ENCODE assay signal across 26 cellular contexts in the genomic region with DNA sequence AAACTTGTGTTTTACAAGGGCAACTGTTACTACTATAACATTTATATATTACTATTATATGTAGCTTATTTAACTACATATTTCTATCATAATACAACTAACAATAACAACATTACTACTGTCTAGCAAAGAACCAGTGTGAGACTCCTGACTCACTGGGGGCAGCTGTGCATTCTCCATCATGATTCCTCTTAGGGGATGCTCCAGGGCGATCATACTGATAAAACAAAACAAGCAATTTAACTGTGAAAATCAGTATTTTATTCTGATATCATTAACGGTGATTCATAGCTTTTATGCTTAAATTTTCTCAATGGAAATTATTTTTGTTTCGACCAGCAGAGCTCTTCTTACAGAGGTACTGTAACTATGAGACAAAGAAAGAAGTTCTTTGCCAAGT. TPM values are rescaled to one million over a fixed set of nuclear protein-coding genes. Genes with fewer than 3 reads are reported as not detected.
A peak's percentile ranks its signal among the peaks of the same experiment; 100 is the strongest.
DNase-seq lines count a peak whose midpoint lies in the region.
"Had no signal": no experiment of that assay in that cellular context is flagged by ENCODE, and none has a peak within 500 bp of the region (broad histone marks: within the 10 kb centered on the region; RNA-seq: fewer than 3 reads in every experiment).

No MANE protein-coding gene starts in this region.

- H3K4me2 ChIP-seq in GM23248 (ENCODE audit: unreplicated experiment) (peak overlapping the region; percentile 51), trophoblast cell (ENCODE audit: low read length) (no peak overlapping the region)

- H3K4me3 ChIP-seq in GM23248, result no peak overlapping the region
- no peak overlapping the region for H3K4me3 ChIP-seq in muscle layer of colon (ENCODE audit: low read depth in 1 of 2, low read length in 2 of 2)
- H3K4me3 ChIP-seq in subcutaneous abdominal adipose tissue (ENCODE audit: low read depth in 1 of 5, low read length in 5 of 5), result no peak overlapping the region
- no peak overlapping the region for H3K4me3 ChIP-seq in trophoblast cell (ENCODE audit: low read depth, low read length)
- H3K4me3 ChIP-seq: suprapubic skin, uterus had no signal

- no peak overlapping the region for H2AK5ac ChIP-seq in trophoblast cell (ENCODE audit: low read length)

- no peaks in the 10 kb centered on the region for H3K9me2 ChIP-seq in GM23248 (ENCODE audit: insufficient read depth)

- WGBS in GM23248 (ENCODE audit: low coverage in 1 of 2, low lambda C conversion rate in 2 of 2, missing lambda C conversion rate in 2 of 2), 2 experiments, result 24 to 27% methylated on average over 3 of the region's 3 CpGs
- no CpG with 5 or more reads among the region's 3 CpGs for WGBS in trophoblast cell (ENCODE audit: extremely low coverage, insufficient coverage, insufficient read length)

- no peak overlapping the region for H3K4ac ChIP-seq in trophoblast cell (ENCODE audit: low read depth, low read length)

- H2BK12ac ChIP-seq in trophoblast cell (ENCODE audit: low read length), result no peak overlapping the region

- peaks cover 23% of the 10 kb centered on the region for H3F3A ChIP-seq in GM23248 (ENCODE audit: insufficient read depth)

- H3K36me3 ChIP-seq in GM23248 (ENCODE audit: low read depth) (peaks cover 18% of the 10 kb centered on the region; the same call in 1 of the 2 replicates), muscle layer of colon (ENCODE audit: insufficient read depth, low read length) (peaks cover 27% of the 10 kb centered on the region), subcutaneous abdominal adipose tissue (ENCODE audit: control insufficient read depth in 5 of 5, insufficient read depth in 5 of 5, low read length in 5 of 5) (peaks cover 14 to 70% (median 33%) of the 10 kb centered on the region in 5 donors), trophoblast cell (ENCODE audit: control insufficient read depth in 1 of 2, insufficient read depth in 2 of 2, low read length in 2 of 2) (peaks cover 43 to 55% of the 10 kb centered on the region in 2 experiments)
- H3K36me3 ChIP-seq: uterus had no signal

- H4K91ac ChIP-seq in trophoblast cell (ENCODE audit: low read depth, low read length), result no peak overlapping the region

- H3K79me1 ChIP-seq in trophoblast cell (ENCODE audit: low read length), result no peaks in the 10 kb centered on the region

- H2BK5ac ChIP-seq in trophoblast cell (ENCODE audit: low read depth, low read length, poor library complexity), result no peak overlapping the region

- H3K79me2 ChIP-seq in GM23248 (ENCODE audit: insufficient read depth) (no peaks in the 10 kb centered on the region), trophoblast cell (ENCODE audit: control insufficient read depth, insufficient read depth, low read length, poor library complexity) (no peaks in the 10 kb centered on the region)

- H2AFZ ChIP-seq in GM23248 (no peak overlapping the region), trophoblast cell (ENCODE audit: insufficient read depth, low read length, poor library complexity) (no peak overlapping the region)

- H4K20me1 ChIP-seq in GM23248 (ENCODE audit: insufficient read depth), result no peaks in the 10 kb centered on the region

- H3K14ac ChIP-seq in trophoblast cell (ENCODE audit: low read length), result no peak overlapping the region

- H3K9me3 ChIP-seq in GM23248 (ENCODE audit: low read depth), result no peaks in the 10 kb centered on the region
- H3K9me3 ChIP-seq in muscle layer of colon (ENCODE audit: low read length), result no peaks in the 10 kb centered on the region
- no peaks in the 10 kb centered on the region for H3K9me3 ChIP-seq in subcutaneous abdominal adipose tissue (ENCODE audit: control insufficient read depth in 5 of 5, low read length in 5 of 5)
- H3K9me3 ChIP-seq in trophoblast cell (ENCODE audit: insufficient read depth, low read depth, low read length), result no peaks in the 10 kb centered on the region
- H3K9me3 ChIP-seq: suprapubic skin, uterus had no signal

- no peaks in the 10 kb centered on the region for H3K27me3 ChIP-seq in GM23248 (replicated peaks; ENCODE audit: insufficient read depth)
- no peaks in the 10 kb centered on the region for H3K27me3 ChIP-seq in muscle layer of colon (ENCODE audit: control insufficient read depth in 1 of 2, insufficient read depth in 2 of 2, low read length in 2 of 2)
- no peaks in the 10 kb centered on the region for H3K27me3 ChIP-seq in subcutaneous abdominal adipose tissue (ENCODE audit: control insufficient read depth in 5 of 5, insufficient read depth in 4 of 5, low read length in 5 of 5)
- H3K27me3 ChIP-seq in trophoblast cell (ENCODE audit: insufficient read depth, low read length), result no peaks in the 10 kb centered on the region
- H3K27me3 ChIP-seq: suprapubic skin, uterus had no signal

- no peak overlapping the region for H4K8ac ChIP-seq in trophoblast cell (ENCODE audit: low read depth, low read length)

- in situ Hi-C loops in GM23248 (cut with MboI) (no loop called here), KBM-7 (cut with MboI; ENCODE audit: low pct_unique_long_range_greater_than_20kb, low sequenced_read_pairs) (no loop called here)

- H3K9ac ChIP-seq in GM23248, result no peak overlapping the region
- no peak overlapping the region for H3K9ac ChIP-seq in muscle layer of colon (ENCODE audit: low read length)
- no peak overlapping the region for H3K9ac ChIP-seq in subcutaneous abdominal adipose tissue (ENCODE audit: low read length in 5 of 5)
- H3K9ac ChIP-seq in trophoblast cell (ENCODE audit: low read length), result no peak overlapping the region

- H3K18ac ChIP-seq in trophoblast cell (ENCODE audit: low read length), result no peak overlapping the region

- peak; percentile 28 for DNase-seq in GM23248
- DNase-seq in amniotic epithelial cell (ENCODE audit: low read depth), result peak; percentile 44
- DNase-seq in SW 1271 (lab: John Stamatoyannopoulos, UW), result no peak
- no peak for DNase-seq in KBM-7
- no peak for DNase-seq in trophoblast cell
- DNase-seq: activated CD4-positive, alpha-beta memory T cell treated with anti-CD3 and anti-CD28 coated beads for 36 hours; activated naive CD4-positive, alpha-beta T cell; activated T-cell treated with anti-CD3 and anti-CD28 coated beads, Interleukin-2, amount 50 U/mL, for 72 hours; amniotic stem cell; CD8-positive, alpha-beta memory T cell; DMS 273 treated with DMSO at 0.1 percent for 48 hours; effector CD4-positive, alpha-beta T cell; natural killer cell; NCI-H1092; NCI-H187; NCI-H2171; NCI-H510A; occipital lobe; RPMI8226; small intestine; stimulated activated naive CD4-positive, alpha-beta T cell; T-helper 17 cell; uterus had no signal

- H3K27ac ChIP-seq in GM23248 (peak overlapping the region; percentile 27), muscle layer of colon (ENCODE audit: low read depth, low read length) (peak overlapping the region; percentile 28), subcutaneous abdominal adipose tissue (ENCODE audit: low read depth, low read length) (peak overlapping the region; percentile 19), trophoblast cell (ENCODE audit: low read depth, low read length) (no peak overlapping the region)

- no peak overlapping the region for H4K12ac ChIP-seq in trophoblast cell (ENCODE audit: low read depth, low read length)

- H3K23ac ChIP-seq in trophoblast cell (ENCODE audit: low read length), result no peak overlapping the region

- H2BK120ac ChIP-seq in trophoblast cell (ENCODE audit: insufficient read depth, low read length, poor library complexity), result no peak overlapping the region

- H3K4me1 ChIP-seq in GM23248 (ENCODE audit: insufficient read depth) (peaks cover 26% of the 10 kb centered on the region), muscle layer of colon (ENCODE audit: insufficient read depth, low read length) (peaks cover 20% of the 10 kb centered on the region), subcutaneous abdominal adipose tissue (ENCODE audit: control insufficient read depth in 5 of 5, insufficient read depth in 5 of 5, low read length in 5 of 5) (peaks cover 0 to 12% (median 4%) of the 10 kb centered on the region in 5 donors), trophoblast cell (ENCODE audit: control insufficient read depth in 1 of 2, insufficient read depth in 2 of 2, low read length in 2 of 2) (no peaks in the 10 kb centered on the region)
- H3K4me1 ChIP-seq: suprapubic skin, uterus had no signal

RNA-seq across cellular contexts. Expression of a gene that starts 24.6 kb away (rescaled TPM):
- 33.1 and 42.6 TPM in 2 replicates for total RNA-seq in GM23248 (2014; rRNA removed; shearing (Covaris generic))
- polyA plus RNA-seq in GM23248 (2016; fragmentation: Nextera tagmentation; extraction: Ambion mirVana), result 29.0 and 34.3 TPM in 2 replicates
- polyA plus RNA-seq in trophoblast cell (2013), result 89.0 and 89.9 TPM in 2 replicates

RNA-seq across cellular contexts. Expression of a gene that starts 56.4 kb away (rescaled TPM):
- total RNA-seq in GM23248 (2014; rRNA removed; shearing (Covaris generic)), result 21.0 and 23.1 TPM in 2 replicates
- 18.0 and 19.5 TPM in 2 replicates for polyA plus RNA-seq in GM23248 (2016; fragmentation: Nextera tagmentation; extraction: Ambion mirVana)
- polyA plus RNA-seq in trophoblast cell (2013), result 27.6 and 28.4 TPM in 2 replicates

Comparison
In these comparisons a context has a peak if more than half of its experiments do, and no peak if none do; other contexts are left out.
1. DNase-seq: peak in GM23248 (single experiment) and amniotic epithelial cell (single experiment); none in SW 1271 (0 of 2), KBM-7 (single experiment) and trophoblast cell (0 of 2).